4 cellular contexts compared by ENCODE assay signal in the genomic region with DNA sequence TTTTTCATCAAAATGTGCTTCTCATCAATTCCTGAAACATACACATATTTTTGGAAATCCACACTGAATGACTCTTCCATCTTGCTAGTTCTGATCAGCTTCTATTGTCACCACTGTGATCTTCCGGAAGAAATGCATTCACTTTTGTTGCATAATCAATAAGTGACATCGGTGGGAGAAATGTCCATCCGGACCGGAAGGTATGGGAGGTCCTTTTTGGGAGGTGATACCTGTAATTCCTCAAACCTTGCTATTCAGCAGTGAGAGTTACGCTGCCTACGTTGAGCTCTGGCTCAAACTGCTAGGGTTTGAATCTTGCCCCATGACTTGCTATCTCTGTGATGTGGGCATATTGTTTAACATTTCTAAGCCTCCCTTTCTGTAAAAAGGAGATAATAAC.
"Had no signal": no experiment of that assay in that cellular context is flagged by ENCODE, and none has a peak within 500 bp of the region (broad histone marks: within the 10 kb centered on the region; RNA-seq: fewer than 3 reads in every experiment).

No MANE protein-coding gene starts in this region.

- H3K27ac Mint-ChIP-seq: GM23338, H9 had no signal

- ATAC-seq: GM23338 had no signal

- H3K4me2 ChIP-seq: GM23338 had no signal

- H3K4me3 ChIP-seq: GM23338 had no signal

- H3K4me3 Mint-ChIP-seq: GM23338, H9 had no signal

- DNase-seq: H9, HCEC 1CT, KBM-7 had no signal

- H2AFZ ChIP-seq: GM23338 had no signal
